ENCODE assay signal across 12 cellular contexts in the genomic region with DNA sequence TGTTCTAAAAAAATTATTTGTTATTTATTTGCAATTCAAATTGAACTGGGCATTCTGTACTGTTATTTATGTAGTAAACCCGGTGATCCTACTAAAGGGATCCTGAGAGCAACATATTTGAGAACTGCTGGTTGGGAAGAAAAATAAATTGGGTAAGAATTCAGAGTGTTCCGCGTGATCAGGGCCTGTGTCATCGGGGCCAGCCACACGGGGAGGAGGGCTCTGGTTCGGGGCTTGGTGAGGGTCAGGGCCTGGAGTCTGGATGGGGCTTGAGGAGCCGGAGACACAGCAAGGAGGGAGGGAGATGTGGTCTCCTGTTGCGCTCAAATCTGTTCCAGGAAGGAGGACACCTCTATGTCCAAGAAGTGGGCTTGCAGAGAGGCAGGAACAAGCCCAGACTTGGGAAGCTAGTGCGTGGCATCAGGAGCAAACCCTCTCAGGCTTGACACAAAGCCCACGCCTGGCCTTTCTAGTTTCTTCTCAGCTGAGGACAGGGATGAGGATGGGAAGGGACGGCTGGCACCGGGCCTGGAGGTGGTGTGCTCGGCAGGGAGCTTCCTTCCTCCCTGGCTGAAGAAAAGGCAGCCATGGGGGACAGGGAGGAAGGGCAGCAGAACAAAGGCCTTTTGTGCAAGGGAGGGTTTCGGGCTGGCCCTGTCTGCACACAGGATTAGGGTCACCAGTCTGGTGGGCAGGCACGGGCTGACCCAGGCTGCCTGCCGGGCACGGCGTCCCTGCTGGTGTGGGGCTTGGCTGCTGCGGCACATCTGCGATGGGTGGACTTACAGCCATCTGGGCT. TPM values are rescaled to one million over a fixed set of nuclear protein-coding genes. Genes with fewer than 3 reads are reported as not detected.
DNase-seq lines count a peak whose midpoint lies in the region; ATAC-seq and TF ChIP-seq lines count a peak whose summit lies in the region.
"Had no signal": no experiment of that assay in that cellular context is flagged by ENCODE, and none has a peak within 500 bp of the region (broad histone marks: within the 10 kb centered on the region; RNA-seq: fewer than 3 reads in every experiment).

No MANE protein-coding gene starts in this region.

- no peak for TF ChIP-seq CTCF in ascending aorta (IDR thresholded peaks at IDR 0.05)
- no peak for TF ChIP-seq CTCF in BE2C (IDR thresholded peaks at IDR 0.05; ENCODE audit: low read depth, low read length)

- H3K27me3 ChIP-seq in ascending aorta (no peaks in the 10 kb centered on the region), BE2C (no peaks in the 10 kb centered on the region)
- H3K27me3 ChIP-seq: neutrophil had no signal

- H3K4me3 ChIP-seq in ascending aorta (no peak overlapping the region), BE2C (ENCODE audit: low read depth, low read length) (no peak overlapping the region)

- ATAC-seq in left cardiac atrium, result peak; percentile 15 to 17

- H3K4me1 ChIP-seq in ascending aorta (no peaks in the 10 kb centered on the region), BE2C (no peaks in the 10 kb centered on the region)

- H3K36me3 ChIP-seq in ascending aorta (no peaks in the 10 kb centered on the region), BE2C (no peaks in the 10 kb centered on the region)
- H3K36me3 ChIP-seq: neutrophil had no signal

- H3K9me3 ChIP-seq in ascending aorta (no peaks in the 10 kb centered on the region), BE2C (no peaks in the 10 kb centered on the region)
- H3K9me3 ChIP-seq: neutrophil had no signal

- DNase-seq in EH (ENCODE audit: low read depth) (peak; percentile 65), ascending aorta (ENCODE audit: low spot score in 2 of 2) (no peak), left cardiac atrium (no peak), retina (peak; percentile 84), GM19238 (ENCODE audit: insufficient read length, low spot score) (no peak), NCI-H226 (no peak), BE2C (no peak), LoVo (ENCODE audit: low spot score) (no peak)
- DNase-seq: activated effector memory CD4-positive, alpha-beta T cell treated with Interleukin-2 at 50 U/mL for 16 hours; NCI-H1694 had no signal

- intact Hi-C loops in ascending aorta (cut with DNase I), result no loop called here
- intact Hi-C loops in left cardiac atrium (cut with DNase I), result no loop called here

- peak overlapping the region; percentile 6 to 16 for H3K27ac ChIP-seq in ascending aorta
- H3K27ac ChIP-seq: neutrophil had no signal

RNA-seq across cellular contexts. Expression of a gene that starts 22.9 kb away (rescaled TPM):
- 323 TPM for total RNA-seq in ascending aorta
- 100 to 1,000 TPM; 178 to 256 TPM for total RNA-seq in left cardiac atrium
- polyA plus RNA-seq in BE2C (2012; ENCODE audit: insufficient read depth, insufficient read length, low read depth), result not detected
- polyA plus RNA-seq: CD14-positive monocyte had no signal

RNA-seq across cellular contexts. Expression of a gene that starts 45.9 kb away (rescaled TPM):
- total RNA-seq in ascending aorta, result 15.8 TPM
- total RNA-seq in left cardiac atrium, result 10 to 100 TPM; 27.6 to 36.0 TPM
- 2.4 TPM for polyA plus RNA-seq in BE2C (2012; ENCODE audit: insufficient read depth, insufficient read length, low read depth)

Comparison
In these comparisons a context has a peak if more than half of its experiments do, and no peak if none do; other contexts are left out.
1. DNase-seq: peak in EH (single experiment) and retina (single experiment); none in ascending aorta (0 of 2), left cardiac atrium (single experiment), GM19238 (single experiment), NCI-H226 (single experiment), BE2C (single experiment) and LoVo (single experiment).